10 cellular contexts compared by ENCODE assay signal in the genomic region with DNA sequence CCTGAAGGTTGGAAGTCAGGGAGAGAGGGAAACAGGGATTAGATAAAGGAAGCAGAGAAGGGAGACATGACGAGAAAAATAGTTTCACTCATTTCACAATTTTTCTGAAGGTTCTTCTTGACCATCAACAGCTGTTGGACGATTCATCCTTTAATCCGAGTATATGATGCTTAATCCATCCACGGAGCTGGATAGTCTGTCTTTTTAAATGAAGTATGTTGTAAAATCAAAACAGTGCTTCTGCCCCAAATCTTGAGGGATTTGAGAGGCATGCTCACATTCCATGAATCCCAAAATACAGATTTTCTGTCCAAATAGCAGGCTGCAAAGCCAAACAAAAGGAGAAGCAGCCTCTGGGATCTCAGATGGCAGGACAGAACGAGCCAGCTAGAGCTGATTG.
"Had no signal": no experiment of that assay in that cellular context is flagged by ENCODE, and none has a peak within 500 bp of the region (broad histone marks: within the 10 kb centered on the region; RNA-seq: fewer than 3 reads in every experiment).

No MANE protein-coding gene starts in this region.

- H3K27me3 ChIP-seq: heart right ventricle, pancreas, tibial nerve had no signal

- ATAC-seq: heart right ventricle; naive thymus-derived CD4-positive, alpha-beta T cell; pancreas had no signal

- DNase-seq: activated naive CD4-positive, alpha-beta T cell; activated T-cell treated with anti-CD3 and anti-CD28 coated beads for 4 hours; dorsolateral prefrontal cortex; erythroblast; heart right ventricle; naive thymus-derived CD4-positive, alpha-beta T cell; pancreas; stimulated activated CD4-positive, alpha-beta T cell treated with anti-CD3 and anti-CD28 coated beads, Interleukin-2, amount 100 ng/mL, for 48 hours; stimulated activated naive CD4-positive, alpha-beta T cell had no signal

- H3K4me3 ChIP-seq: dorsolateral prefrontal cortex, heart right ventricle, pancreas, tibial nerve had no signal

- H3K9me3 ChIP-seq: heart right ventricle, pancreas, tibial nerve had no signal

- H3K27ac ChIP-seq: pancreas, tibial nerve had no signal
